25 cellular contexts compared by ENCODE assay signal in genomic region chr6:27888576-27888975, GRCh38. TPM values are rescaled to one million over a fixed set of nuclear protein-coding genes. Genes with fewer than 3 reads are reported as not detected.
A peak's percentile ranks its signal among the peaks of the same experiment; 100 is the strongest.
DNase-seq lines count a peak whose midpoint lies in the region; ATAC-seq, FAIRE-seq and TF ChIP-seq lines count a peak whose summit lies in the region.
"Had no signal": no experiment of that assay in that cellular context is flagged by ENCODE, and none has a peak within 500 bp of the region (broad histone marks: within the 10 kb centered on the region; RNA-seq: fewer than 3 reads in every experiment).

No MANE protein-coding gene starts in this region.

- TF ChIP-seq POLR2A in A549 (IDR thresholded peaks at IDR 0.05; ENCODE audit: low read length): no peak
- TF ChIP-seq POLR2A in GM12892 (IDR thresholded peaks at IDR 0.05; ENCODE audit: low read depth, low read length): no peak
- TF ChIP-seq POLR2A in prostate gland (IDR thresholded peaks at IDR 0.05): no peak

- H3K9me3 Mint-ChIP-seq in glutamatergic neuron (ENCODE audit: unreplicated experiment) (peaks cover 8% of the 10 kb centered on the region), CD14-positive monocyte (peaks cover 0 to 2% (median 0%) of the 10 kb centered on the region in 7 donors)

- peaks cover 7% of the 10 kb centered on the region for H3K27me3 Mint-ChIP-seq in glutamatergic neuron (ENCODE audit: unreplicated experiment)
- H3K27me3 Mint-ChIP-seq in CD14-positive monocyte (ENCODE audit: low read depth in 3 of 3): peaks cover 0 to 3% (median 0%) of the 10 kb centered on the region in 3 donors
- H3K27me3 Mint-ChIP-seq: effector memory CD8-positive, alpha-beta T cell had no signal

- H3K9ac ChIP-seq in OCI-LY1 (ENCODE audit: low read length): peak overlapping the region; percentile 90

- H3K36me3 ChIP-seq in OCI-LY1 (ENCODE audit: insufficient read depth, low read length): no peaks in the 10 kb centered on the region; the same call in 1 of the 2 replicates
- no peaks in the 10 kb centered on the region for H3K36me3 ChIP-seq in prostate gland
- H3K36me3 ChIP-seq in osteoblast (ENCODE audit: insufficient read depth, low read length): no peaks in the 10 kb centered on the region
- H3K36me3 ChIP-seq: lower lobe of right lung had no signal

- intact Hi-C loops in prostate gland (cut with DNase I): no loop called here
- intact Hi-C loops in CD14-positive monocyte (cut with micrococcal nuclease): no loop called here

- POLR2A ChIA-PET in A549 (lab: Yijun Ruan, JAX): interaction anchor here (2.8 to 3.5 kb wide), 3 partner anchors 17 to 80 kb away, joined by 90 to 114 read pairs (median 103); a partner anchor contains a TSS

- no peaks in the 10 kb centered on the region for H4K20me1 ChIP-seq in OCI-LY1 (ENCODE audit: insufficient read depth, low read length)
- no peaks in the 10 kb centered on the region for H4K20me1 ChIP-seq in osteoblast (ENCODE audit: insufficient read depth, low read length)

- peaks cover 17% of the 10 kb centered on the region; the same call in 1 of the 2 replicates for H3F3A ChIP-seq in OCI-LY1 (ENCODE audit: insufficient read depth, low read length)

- H3K4me3 Mint-ChIP-seq in glutamatergic neuron (ENCODE audit: unreplicated experiment): peak overlapping the region; percentile 12
- H3K4me3 Mint-ChIP-seq in CD14-positive monocyte: no peak overlapping the region
- H3K4me3 Mint-ChIP-seq: effector memory CD8-positive, alpha-beta T cell had no signal

- no peaks in the 10 kb centered on the region for H3K9me3 ChIP-seq in A549
- no peaks in the 10 kb centered on the region for H3K9me3 ChIP-seq in OCI-LY1 (ENCODE audit: low read length)
- no peaks in the 10 kb centered on the region for H3K9me3 ChIP-seq in prostate gland
- no peaks in the 10 kb centered on the region for H3K9me3 ChIP-seq in osteoblast (ENCODE audit: low read depth, low read length)
- H3K9me3 ChIP-seq: lower lobe of right lung had no signal

- TF ChIP-seq EP300 in A549 (IDR thresholded peaks at IDR 0.05): no peak

- H3K27ac ChIP-seq in A549 (peak overlapping the region; percentile 87 to 96; a peak in 4 of 6 replicates), OCI-LY1 (ENCODE audit: low read depth, low read length, poor library complexity, severe bottlenecking) (peak overlapping the region; percentile 99), prostate gland (no peak overlapping the region), osteoblast (ENCODE audit: low read depth, low read length) (no peak overlapping the region)
- H3K27ac ChIP-seq: lower lobe of right lung had no signal

- H3K27ac Mint-ChIP-seq in glutamatergic neuron (ENCODE audit: unreplicated experiment) (no peak overlapping the region), CD14-positive monocyte (no peak overlapping the region)
- H3K27ac Mint-ChIP-seq: effector memory CD8-positive, alpha-beta T cell had no signal

- H3K4me2 ChIP-seq in A549: no peak overlapping the region
- H3K4me2 ChIP-seq in OCI-LY1 (ENCODE audit: low read length): peak overlapping the region; percentile 77
- H3K4me2 ChIP-seq in osteoblast (ENCODE audit: insufficient read depth, low read length): no peak overlapping the region

- TF ChIP-seq CTCF in A549 (IDR thresholded peaks at IDR 0.05) (no peak), OCI-LY1 (IDR thresholded peaks at IDR 0.05; ENCODE audit: low read length) (no peak), glutamatergic neuron (IDR thresholded peaks at IDR 0.05; ENCODE audit: partially characterized antibody, unreplicated experiment) (no peak), prostate gland (IDR thresholded peaks at IDR 0.05) (no peak), osteoblast (IDR thresholded peaks at IDR 0.05; ENCODE audit: extremely low read depth, low read depth, low read length) (no peak), CD14-positive monocyte (IDR thresholded peaks at IDR 0.05) (no peak)

- peaks cover 15% of the 10 kb centered on the region for H3K4me1 Mint-ChIP-seq in glutamatergic neuron (ENCODE audit: low read depth, unreplicated experiment)
- H3K4me1 Mint-ChIP-seq in CD14-positive monocyte: peaks cover 52% of the 10 kb centered on the region

- H3K36me3 Mint-ChIP-seq in glutamatergic neuron (ENCODE audit: unreplicated experiment) (no peaks in the 10 kb centered on the region), CD14-positive monocyte (no peaks in the 10 kb centered on the region)

- H2AFZ ChIP-seq in OCI-LY1 (ENCODE audit: low read length): no peak overlapping the region
- H2AFZ ChIP-seq in osteoblast (ENCODE audit: low read length): no peak overlapping the region

- DNase-seq in A549 (ENCODE audit: low read depth in 1 of 2, low spot score in 1 of 2) (no peak), GM12892 (ENCODE audit: insufficient read length) (no peak), glutamatergic neuron (no peak), anterior cingulate cortex (lab: John Stamatoyannopoulos, UW) (no peak), prostate gland (ENCODE audit: low spot score) (no peak), osteoblast (ENCODE audit: insufficient read length, low spot score, missing footprints) (no peak), CD14-positive monocyte (ENCODE audit: low spot score) (no peak)
- DNase-seq: activated CD8-positive, alpha-beta memory T cell treated with anti-CD3 and anti-CD28 coated beads, Interleukin-2, amount 50 U/mL, for 4 hours; activated naive CD4-positive, alpha-beta T cell; effector memory CD8-positive, alpha-beta T cell; GOT3; lower lobe of right lung; NCI-H1694; NCI-H226; SHP77 treated with DMSO at 0.1 percent for 48 hours; stimulated activated CD4-positive, alpha-beta T cell treated with anti-CD3 and anti-CD28 coated beads, Interleukin-2, amount 100 ng/mL, for 48 hours had no signal

- H3K27me3 ChIP-seq in OCI-LY1 (ENCODE audit: insufficient read depth, low read length) (no peaks in the 10 kb centered on the region), prostate gland (replicated peaks; ENCODE audit: insufficient read depth) (no peaks in the 10 kb centered on the region), osteoblast (ENCODE audit: insufficient read depth, low read length) (no peaks in the 10 kb centered on the region)

- no peak overlapping the region for H3K4me3 ChIP-seq in A549
- H3K4me3 ChIP-seq in OCI-LY1 (ENCODE audit: low read depth, low read length, poor library complexity, severe bottlenecking): no peak overlapping the region
- H3K4me3 ChIP-seq in prostate gland: no peak overlapping the region
- H3K4me3 ChIP-seq in osteoblast (ENCODE audit: insufficient read depth, low read length): no peak overlapping the region
- H3K4me3 ChIP-seq: lower lobe of right lung had no signal

- 89% methylated on average over 2 of the region's 2 CpGs for WGBS in A549 (ENCODE audit: missing lambda C conversion rate)
- WGBS in prostate gland: 84% methylated on average over 2 of the region's 2 CpGs

- H3K4me1 ChIP-seq in A549 (peaks cover 13% of the 10 kb centered on the region), OCI-LY1 (ENCODE audit: insufficient read depth, low read length, severe bottlenecking) (peaks cover 37% of the 10 kb centered on the region), prostate gland (replicated peaks) (no peaks in the 10 kb centered on the region), osteoblast (ENCODE audit: insufficient read depth, low read length) (peaks cover 18% of the 10 kb centered on the region)

- no peaks in the 10 kb centered on the region for H3K9me2 ChIP-seq in OCI-LY1 (ENCODE audit: low read depth, low read length)

- no peak for ATAC-seq in A549
- ATAC-seq: effector memory CD8-positive, alpha-beta T cell; lower lobe of right lung had no signal

- H3K79me2 ChIP-seq in OCI-LY1 (ENCODE audit: insufficient read depth, low read length) (no peaks in the 10 kb centered on the region), osteoblast (ENCODE audit: insufficient read depth, low read length) (no peaks in the 10 kb centered on the region)

- CTCF ChIA-PET in A549 (lab: Yijun Ruan, JAX): no interaction called here

- no peak for FAIRE-seq in A549 (lab: Jason Lieb, UNC)
- peak; percentile 5 for FAIRE-seq in GM12892 (lab: Jason Lieb, UNC)
- FAIRE-seq: islet of Langerhans had no signal

- no peak for TF ChIP-seq RAD21 in A549 (conservative IDR thresholded peaks at IDR 0.05 in 1 of 2, IDR thresholded peaks at IDR 0.05 in 1 of 2)

TF ChIP-seq in A549, 52 proteins besides CTCF, POLR2A, EP300 and RAD21:
- TF ChIP-seq FOSB (CRISPR knock-in tag; IDR thresholded peaks at IDR 0.05): no peak
- TF ChIP-seq POLR2AphosphoS2 (conservative IDR thresholded peaks at IDR 0.05; ENCODE audit: low read length): no peak

RNA-seq across cellular contexts. Expression of gene OR2B2, which starts 23.6 kb away (rescaled TPM):
- polyA plus RNA-seq in A549 (2011; rRNA removed) (not detected in 2 replicates), A549 (2017; fragmentation: RNase III; extraction: RNeasy Plus Mini Kit Qiagen cat#74134 plus additional on column Dnase treatment) (not detected in 3 replicates), CD14-positive monocyte (not detected)
- not detected in 2 replicates for polyA plus RNA-seq in A549 (2012; cell fraction: cytosol; rRNA removed)
- not detected in 2 replicates for polyA plus RNA-seq in A549 (2012; cell fraction: nucleus; rRNA removed)
- not detected in 2 replicates for polyA minus RNA-seq in A549 (2011; rRNA and poly(A)+ RNA removed)
- polyA plus RNA-seq in GM12892 (2012; ENCODE audit: missing spikeins): not detected
- total RNA-seq in glutamatergic neuron (ENCODE audit: unreplicated experiment) (not detected), prostate gland (not detected), osteoblast (not detected in 2 replicates)
- total RNA-seq: chondrocyte, Daoy, fibroblast of lung, lower lobe of right lung, M059J, myocyte, skeletal muscle tissue, ureter had no signal
- polyA plus RNA-seq: fibroblast of lung had no signal

Comparison
In these comparisons a context has a peak if more than half of its experiments do, and no peak if none do; other contexts are left out.
1. H3K27ac ChIP-seq: peak in A549 (2 of 2) and OCI-LY1 (single experiment); none in prostate gland (0 of 2) and osteoblast (single experiment).